In genomic region chr1:78068681-78069283, GRCh38 we compare ENCODE assay signal across 14 cellular contexts.
"Had no signal": no experiment of that assay in that cellular context is flagged by ENCODE, and none has a peak within 500 bp of the region (broad histone marks: within the 10 kb centered on the region; RNA-seq: fewer than 3 reads in every experiment).

No MANE protein-coding gene starts in this region.

- H3K4me1 ChIP-seq: spleen, upper lobe of left lung had no signal

- H3K4me3 ChIP-seq: spleen, upper lobe of left lung had no signal

- H3K36me3 ChIP-seq: brain microvascular endothelial cell, spleen, upper lobe of left lung had no signal

- ATAC-seq: stimulated activated naive B cell treated with anti-CD40 and anti-IgM and Interleukin-4, amounts not matched to agents 10 μg/mL and 1 μg/mL and 100 μg/mL, for 72 hours had no signal

- DNase-seq: activated CD4-positive, alpha-beta T cell treated with anti-CD3 and anti-CD28 coated beads, Interleukin-2, amount 50 U/mL, for 1 hour; activated CD4-positive, CD25-positive, alpha-beta regulatory T cell; amygdala; brain microvascular endothelial cell; cerebellar nuclear complex; dermis blood vessel endothelial cell; erythroblast; mesenchymal stem cell; spleen; stimulated activated CD4-positive, alpha-beta T cell treated with anti-CD3 and anti-CD28 coated beads, Interleukin-1b, Interleukin-23, amount 100 ng/mL, for 48 hours; stimulated activated naive B cell treated with anti-CD40 and anti-IgM and Interleukin-4, amounts not matched to agents 10 μg/mL and 1 μg/mL and 100 μg/mL, for 72 hours; substantia nigra; T-helper 2 cell; upper lobe of left lung had no signal

- H3K27ac ChIP-seq: brain microvascular endothelial cell, upper lobe of left lung had no signal

- H3K27me3 ChIP-seq: brain microvascular endothelial cell, spleen, upper lobe of left lung had no signal

- H3K9me3 ChIP-seq: spleen, upper lobe of left lung had no signal
